In the genomic region with DNA sequence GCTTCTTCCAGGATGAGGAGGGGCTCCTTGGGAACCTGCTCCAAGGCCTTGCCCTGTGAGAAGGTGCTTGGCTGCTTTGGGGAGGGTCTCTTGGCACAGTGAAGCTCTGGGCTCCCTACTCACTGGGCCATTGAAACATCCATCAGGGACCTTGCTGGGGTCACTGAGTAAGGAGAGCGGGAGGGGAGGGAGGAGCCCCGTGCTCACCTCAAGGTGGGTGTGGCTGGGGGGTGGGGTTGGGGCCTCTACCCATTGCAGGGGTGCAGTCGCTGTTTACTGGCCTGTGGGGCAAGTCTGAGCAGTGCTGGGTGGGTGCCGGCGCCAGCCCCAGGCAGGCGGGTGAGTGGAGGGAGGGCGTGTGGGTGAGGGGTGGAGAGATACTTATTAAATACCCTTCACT, we compare ENCODE assay signal across 20 cellular contexts. TPM values are rescaled to one million over a fixed set of nuclear protein-coding genes. Genes with fewer than 3 reads are reported as not detected.
DNase-seq lines count a peak whose midpoint lies in the region; ATAC-seq and TF ChIP-seq lines count a peak whose summit lies in the region.
"Had no signal": no experiment of that assay in that cellular context is flagged by ENCODE, and none has a peak within 500 bp of the region (broad histone marks: within the 10 kb centered on the region; RNA-seq: fewer than 3 reads in every experiment).

No MANE protein-coding gene starts in this region.

- peaks cover 73% of the 10 kb centered on the region for H3K4me1 ChIP-seq in vagina
- H3K4me1 ChIP-seq: adrenal gland, psoas muscle had no signal

- ATAC-seq in activated naive CD8-positive, alpha-beta T cell treated with anti-CD3 and anti-CD28 coated beads, Interleukin-2, amount 10 ng/mL, durations not matched to agents 7 days and 5 days (ENCODE audit: low read depth), result no peak
- ATAC-seq in activated naive CD8-positive, alpha-beta T cell treated with anti-CD3 and anti-CD28 coated beads, Interleukin-2, amount 50 U/mL, for 24 hours, result no peak
- ATAC-seq in HG02884 (IDR thresholded peaks at IDR 0.05; ENCODE audit: unreplicated experiment), result no peak
- ATAC-seq: Panc1, psoas muscle had no signal

- intact Hi-C loops in activated T-helper 1 cell treated with anti-CD3 and anti-CD28 coated beads, Interleukin-12 subunit alpha, Interleukin-12 subunit beta, Interleukin-2, Interleukin-4 antibody, amounts not matched to agents 30 ng/mL and 10 ng/mL and 1 ng/mL, durations not matched to agents 14 hours and 24 hours and 36 hours (cut with micrococcal nuclease), result no loop called here
- intact Hi-C loops in vagina (cut with DNase I), result no loop called here
- intact Hi-C loops in activated T-helper 2 cell treated with anti-CD3 and anti-CD28 coated beads, Interferon-gamma antibody, Interleukin-2, Interleukin-4, amounts not matched to agents 10 μg/mL and 5 μg/mL and 100 μg/mL, durations not matched to agents 14 hours and 24 hours and 36 hours (cut with micrococcal nuclease), result no loop called here

- TF ChIP-seq POLR2A in vagina (IDR thresholded peaks at IDR 0.05), result no peak

- H3K27me3 Mint-ChIP-seq in activated naive CD8-positive, alpha-beta T cell treated with anti-CD3 and anti-CD28 coated beads, Interleukin-2, amount 10 ng/mL, durations not matched to agents 7 days and 5 days, result no peaks in the 10 kb centered on the region
- no peaks in the 10 kb centered on the region for H3K27me3 Mint-ChIP-seq in activated naive CD8-positive, alpha-beta T cell treated with anti-CD3 and anti-CD28 coated beads, Interleukin-2, amount 50 U/mL, for 24 hours
- no peaks in the 10 kb centered on the region for H3K27me3 Mint-ChIP-seq in activated T-helper 1 cell treated with anti-CD3 and anti-CD28 coated beads, Interleukin-12 subunit alpha, Interleukin-12 subunit beta, Interleukin-2, Interleukin-4 antibody, amounts not matched to agents 30 ng/mL and 10 ng/mL and 1 ng/mL, durations not matched to agents 14 hours and 24 hours and 36 hours (ENCODE audit: insufficient read depth)
- H3K27me3 Mint-ChIP-seq in activated T-helper 2 cell treated with anti-CD3 and anti-CD28 coated beads, Interferon-gamma antibody, Interleukin-2, Interleukin-4, amounts not matched to agents 10 μg/mL and 5 μg/mL and 100 μg/mL, durations not matched to agents 14 hours and 24 hours and 36 hours (ENCODE audit: low read depth), result no peaks in the 10 kb centered on the region

- no peak overlapping the region for H3K4me3 ChIP-seq in vagina
- H3K4me3 ChIP-seq: adrenal gland, psoas muscle had no signal

- no peaks in the 10 kb centered on the region for H3K9me3 Mint-ChIP-seq in activated naive CD8-positive, alpha-beta T cell treated with anti-CD3 and anti-CD28 coated beads, Interleukin-2, amount 10 ng/mL, durations not matched to agents 7 days and 5 days
- no peaks in the 10 kb centered on the region for H3K9me3 Mint-ChIP-seq in activated naive CD8-positive, alpha-beta T cell treated with anti-CD3 and anti-CD28 coated beads, Interleukin-2, amount 50 U/mL, for 24 hours
- no peaks in the 10 kb centered on the region for H3K9me3 Mint-ChIP-seq in activated T-helper 1 cell treated with anti-CD3 and anti-CD28 coated beads, Interleukin-12 subunit alpha, Interleukin-12 subunit beta, Interleukin-2, Interleukin-4 antibody, amounts not matched to agents 30 ng/mL and 10 ng/mL and 1 ng/mL, durations not matched to agents 14 hours and 24 hours and 36 hours
- no peaks in the 10 kb centered on the region for H3K9me3 Mint-ChIP-seq in activated T-helper 2 cell treated with anti-CD3 and anti-CD28 coated beads, Interferon-gamma antibody, Interleukin-2, Interleukin-4, amounts not matched to agents 10 μg/mL and 5 μg/mL and 100 μg/mL, durations not matched to agents 14 hours and 24 hours and 36 hours

- peak overlapping the region; percentile 35 for H3K27ac Mint-ChIP-seq in activated naive CD8-positive, alpha-beta T cell treated with anti-CD3 and anti-CD28 coated beads, Interleukin-2, amount 10 ng/mL, durations not matched to agents 7 days and 5 days
- H3K27ac Mint-ChIP-seq in activated naive CD8-positive, alpha-beta T cell treated with anti-CD3 and anti-CD28 coated beads, Interleukin-2, amount 50 U/mL, for 24 hours, result no peak overlapping the region
- H3K27ac Mint-ChIP-seq in activated T-helper 1 cell treated with anti-CD3 and anti-CD28 coated beads, Interleukin-12 subunit alpha, Interleukin-12 subunit beta, Interleukin-2, Interleukin-4 antibody, amounts not matched to agents 30 ng/mL and 10 ng/mL and 1 ng/mL, durations not matched to agents 14 hours and 24 hours and 36 hours, result peak overlapping the region; percentile 46
- no peak overlapping the region for H3K27ac Mint-ChIP-seq in activated T-helper 2 cell treated with anti-CD3 and anti-CD28 coated beads, Interferon-gamma antibody, Interleukin-2, Interleukin-4, amounts not matched to agents 10 μg/mL and 5 μg/mL and 100 μg/mL, durations not matched to agents 14 hours and 24 hours and 36 hours

- DNase-seq in activated naive CD8-positive, alpha-beta T cell treated with anti-CD3 and anti-CD28 coated beads, Interleukin-2, amount 10 ng/mL, durations not matched to agents 7 days and 5 days, result no peak
- no peak for DNase-seq in activated naive CD8-positive, alpha-beta T cell treated with anti-CD3 and anti-CD28 coated beads, Interleukin-2, amount 50 U/mL, for 24 hours
- DNase-seq in activated T-helper 1 cell treated with anti-CD3 and anti-CD28 coated beads, Interleukin-12 subunit alpha, Interleukin-12 subunit beta, Interleukin-2, Interleukin-4 antibody, amounts not matched to agents 30 ng/mL and 10 ng/mL and 1 ng/mL, durations not matched to agents 14 hours and 24 hours and 36 hours (ENCODE audit: low spot score), result no peak
- peak; percentile 35 for DNase-seq in left kidney (ENCODE audit: low read depth, low spot score)
- no peak for DNase-seq in vagina (ENCODE audit: extremely low spot score in 2 of 2)
- no peak for DNase-seq in activated T-helper 2 cell treated with anti-CD3 and anti-CD28 coated beads, Interferon-gamma antibody, Interleukin-2, Interleukin-4, amounts not matched to agents 10 μg/mL and 5 μg/mL and 100 μg/mL, durations not matched to agents 14 hours and 24 hours and 36 hours (ENCODE audit: low spot score)
- no peak for DNase-seq in SHP77 (lab: John Stamatoyannopoulos, UW)
- DNase-seq: activated CD4-positive, CD25-positive, alpha-beta regulatory T cell treated with anti-CD3 and anti-CD28 coated beads, Interleukin-2, amount 50 U/mL, for 72 hours; adrenal gland; cerebellar nuclear complex; glutamatergic neuron; Karpas-422; kidney glomerular epithelial cell; NCI-H1436; NCI-H510A; stimulated activated CD4-positive, alpha-beta T cell treated with anti-CD3 and anti-CD28 coated beads, Interleukin-15, amount 100 ng/mL, for 24 hours had no signal

- H3K36me3 Mint-ChIP-seq in activated naive CD8-positive, alpha-beta T cell treated with anti-CD3 and anti-CD28 coated beads, Interleukin-2, amount 10 ng/mL, durations not matched to agents 7 days and 5 days, result peaks cover 2% of the 10 kb centered on the region
- H3K36me3 Mint-ChIP-seq in activated naive CD8-positive, alpha-beta T cell treated with anti-CD3 and anti-CD28 coated beads, Interleukin-2, amount 50 U/mL, for 24 hours (ENCODE audit: low read depth), result no peaks in the 10 kb centered on the region
- peaks cover 1% of the 10 kb centered on the region for H3K36me3 Mint-ChIP-seq in activated T-helper 1 cell treated with anti-CD3 and anti-CD28 coated beads, Interleukin-12 subunit alpha, Interleukin-12 subunit beta, Interleukin-2, Interleukin-4 antibody, amounts not matched to agents 30 ng/mL and 10 ng/mL and 1 ng/mL, durations not matched to agents 14 hours and 24 hours and 36 hours (ENCODE audit: low read depth)
- no peaks in the 10 kb centered on the region for H3K36me3 Mint-ChIP-seq in activated T-helper 2 cell treated with anti-CD3 and anti-CD28 coated beads, Interferon-gamma antibody, Interleukin-2, Interleukin-4, amounts not matched to agents 10 μg/mL and 5 μg/mL and 100 μg/mL, durations not matched to agents 14 hours and 24 hours and 36 hours (ENCODE audit: low read depth)

- H3K27me3 ChIP-seq in vagina, result no peaks in the 10 kb centered on the region
- H3K27me3 ChIP-seq: adrenal gland had no signal

- no peaks in the 10 kb centered on the region for H3K9me3 ChIP-seq in vagina
- H3K9me3 ChIP-seq: adrenal gland, psoas muscle had no signal

- peaks cover 36% of the 10 kb centered on the region for H3K4me1 Mint-ChIP-seq in activated naive CD8-positive, alpha-beta T cell treated with anti-CD3 and anti-CD28 coated beads, Interleukin-2, amount 10 ng/mL, durations not matched to agents 7 days and 5 days
- peaks cover 38% of the 10 kb centered on the region for H3K4me1 Mint-ChIP-seq in activated naive CD8-positive, alpha-beta T cell treated with anti-CD3 and anti-CD28 coated beads, Interleukin-2, amount 50 U/mL, for 24 hours
- peaks cover 57% of the 10 kb centered on the region for H3K4me1 Mint-ChIP-seq in activated T-helper 1 cell treated with anti-CD3 and anti-CD28 coated beads, Interleukin-12 subunit alpha, Interleukin-12 subunit beta, Interleukin-2, Interleukin-4 antibody, amounts not matched to agents 30 ng/mL and 10 ng/mL and 1 ng/mL, durations not matched to agents 14 hours and 24 hours and 36 hours (ENCODE audit: low read depth)
- H3K4me1 Mint-ChIP-seq in activated T-helper 2 cell treated with anti-CD3 and anti-CD28 coated beads, Interferon-gamma antibody, Interleukin-2, Interleukin-4, amounts not matched to agents 10 μg/mL and 5 μg/mL and 100 μg/mL, durations not matched to agents 14 hours and 24 hours and 36 hours (ENCODE audit: low read depth), result peaks cover 43% of the 10 kb centered on the region

- peaks cover 0 to 4% of the 10 kb centered on the region in 2 donors for H3K36me3 ChIP-seq in vagina
- H3K36me3 ChIP-seq: adrenal gland had no signal

- no peak for TF ChIP-seq CTCF in vagina (IDR thresholded peaks at IDR 0.05)

- peak overlapping the region; percentile 75 for H3K27ac ChIP-seq in vagina
- H3K27ac ChIP-seq: psoas muscle had no signal

- H3K4me3 Mint-ChIP-seq in activated naive CD8-positive, alpha-beta T cell treated with anti-CD3 and anti-CD28 coated beads, Interleukin-2, amount 10 ng/mL, durations not matched to agents 7 days and 5 days, result no peak overlapping the region
- H3K4me3 Mint-ChIP-seq in activated naive CD8-positive, alpha-beta T cell treated with anti-CD3 and anti-CD28 coated beads, Interleukin-2, amount 50 U/mL, for 24 hours, result no peak overlapping the region
- H3K4me3 Mint-ChIP-seq in activated T-helper 1 cell treated with anti-CD3 and anti-CD28 coated beads, Interleukin-12 subunit alpha, Interleukin-12 subunit beta, Interleukin-2, Interleukin-4 antibody, amounts not matched to agents 30 ng/mL and 10 ng/mL and 1 ng/mL, durations not matched to agents 14 hours and 24 hours and 36 hours, result peak overlapping the region; percentile 47
- H3K4me3 Mint-ChIP-seq in activated T-helper 2 cell treated with anti-CD3 and anti-CD28 coated beads, Interferon-gamma antibody, Interleukin-2, Interleukin-4, amounts not matched to agents 10 μg/mL and 5 μg/mL and 100 μg/mL, durations not matched to agents 14 hours and 24 hours and 36 hours (ENCODE audit: low read depth), result no peak overlapping the region

- POLR2A ChIA-PET in activated naive CD8-positive, alpha-beta T cell treated with anti-CD3 and anti-CD28 coated beads, Interleukin-2, amount 10 ng/mL, durations not matched to agents 7 days and 5 days (lab: Charles Lee), result interaction anchor here (0.6 to 2.6 kb wide), 4 partner anchors 11 to 287 kb away, joined by 4 to 23 read pairs (median 14); no protein-coding TSS in a partner anchor

RNA-seq across cellular contexts. Expression of gene TNS4, which starts 9.9 kb away (rescaled TPM):
- total RNA-seq in activated naive CD8-positive, alpha-beta T cell treated with anti-CD3 and anti-CD28 coated beads, Interleukin-2, amount 10 ng/mL, durations not matched to agents 7 days and 5 days, result 1 to 10 TPM; 9.0 to 9.7 TPM
- 14.5 and 15.5 TPM in 2 replicates for total RNA-seq in activated T-helper 1 cell treated with anti-CD3 and anti-CD28 coated beads, Interleukin-12 subunit alpha, Interleukin-12 subunit beta, Interleukin-2, Interleukin-4 antibody, amounts not matched to agents 30 ng/mL and 10 ng/mL and 1 ng/mL, durations not matched to agents 14 hours and 24 hours and 36 hours
- 296 TPM for total RNA-seq in vagina
- total RNA-seq in activated T-helper 2 cell treated with anti-CD3 and anti-CD28 coated beads, Interferon-gamma antibody, Interleukin-2, Interleukin-4, amounts not matched to agents 10 μg/mL and 5 μg/mL and 100 μg/mL, durations not matched to agents 14 hours and 24 hours and 36 hours, result 8.7 and 9.0 TPM in 2 replicates
- total RNA-seq: endothelial cell of umbilical vein had no signal

RNA-seq across cellular contexts. Expression of gene IGFBP4, which starts 48.2 kb away (rescaled TPM):
- 10 to 100 TPM; 12.2 to 13.2 TPM for total RNA-seq in activated naive CD8-positive, alpha-beta T cell treated with anti-CD3 and anti-CD28 coated beads, Interleukin-2, amount 10 ng/mL, durations not matched to agents 7 days and 5 days
- 83.9 and 84.3 TPM in 2 replicates for total RNA-seq in activated T-helper 1 cell treated with anti-CD3 and anti-CD28 coated beads, Interleukin-12 subunit alpha, Interleukin-12 subunit beta, Interleukin-2, Interleukin-4 antibody, amounts not matched to agents 30 ng/mL and 10 ng/mL and 1 ng/mL, durations not matched to agents 14 hours and 24 hours and 36 hours
- total RNA-seq in vagina, result 700 TPM
- total RNA-seq in activated T-helper 2 cell treated with anti-CD3 and anti-CD28 coated beads, Interferon-gamma antibody, Interleukin-2, Interleukin-4, amounts not matched to agents 10 μg/mL and 5 μg/mL and 100 μg/mL, durations not matched to agents 14 hours and 24 hours and 36 hours, result 54.6 and 59.3 TPM in 2 replicates

Comparison
In these comparisons a context has a peak if more than half of its experiments do, and no peak if none do; other contexts are left out.
1. H3K27ac Mint-ChIP-seq: peak in activated naive CD8-positive, alpha-beta T cell treated with anti-CD3 and anti-CD28 coated beads, Interleukin-2, amount 10 ng/mL, durations not matched to agents 7 days and 5 days (single experiment) and activated T-helper 1 cell treated with anti-CD3 and anti-CD28 coated beads, Interleukin-12 subunit alpha, Interleukin-12 subunit beta, Interleukin-2, Interleukin-4 antibody, amounts not matched to agents 30 ng/mL and 10 ng/mL and 1 ng/mL, durations not matched to agents 14 hours and 24 hours and 36 hours (single experiment); none in activated naive CD8-positive, alpha-beta T cell treated with anti-CD3 and anti-CD28 coated beads, Interleukin-2, amount 50 U/mL, for 24 hours (single experiment) and activated T-helper 2 cell treated with anti-CD3 and anti-CD28 coated beads, Interferon-gamma antibody, Interleukin-2, Interleukin-4, amounts not matched to agents 10 μg/mL and 5 μg/mL and 100 μg/mL, durations not matched to agents 14 hours and 24 hours and 36 hours (single experiment).
2. RNA of gene TNS4, which starts 9.9 kb away (total RNA-seq): 296 TPM in vagina (single experiment); 14.5 to 15.5 TPM in activated T-helper 1 cell treated with anti-CD3 and anti-CD28 coated beads, Interleukin-12 subunit alpha, Interleukin-12 subunit beta, Interleukin-2, Interleukin-4 antibody, amounts not matched to agents 30 ng/mL and 10 ng/mL and 1 ng/mL, durations not matched to agents 14 hours and 24 hours and 36 hours, 9.0 to 9.7 TPM in activated naive CD8-positive, alpha-beta T cell treated with anti-CD3 and anti-CD28 coated beads, Interleukin-2, amount 10 ng/mL, durations not matched to agents 7 days and 5 days and 8.7 to 9.0 TPM in activated T-helper 2 cell treated with anti-CD3 and anti-CD28 coated beads, Interferon-gamma antibody, Interleukin-2, Interleukin-4, amounts not matched to agents 10 μg/mL and 5 μg/mL and 100 μg/mL, durations not matched to agents 14 hours and 24 hours and 36 hours; every median in the first group is over 10 times any median in the second.